Comparison of ENCODE assay signal across 8 cellular contexts in the genomic region with DNA sequence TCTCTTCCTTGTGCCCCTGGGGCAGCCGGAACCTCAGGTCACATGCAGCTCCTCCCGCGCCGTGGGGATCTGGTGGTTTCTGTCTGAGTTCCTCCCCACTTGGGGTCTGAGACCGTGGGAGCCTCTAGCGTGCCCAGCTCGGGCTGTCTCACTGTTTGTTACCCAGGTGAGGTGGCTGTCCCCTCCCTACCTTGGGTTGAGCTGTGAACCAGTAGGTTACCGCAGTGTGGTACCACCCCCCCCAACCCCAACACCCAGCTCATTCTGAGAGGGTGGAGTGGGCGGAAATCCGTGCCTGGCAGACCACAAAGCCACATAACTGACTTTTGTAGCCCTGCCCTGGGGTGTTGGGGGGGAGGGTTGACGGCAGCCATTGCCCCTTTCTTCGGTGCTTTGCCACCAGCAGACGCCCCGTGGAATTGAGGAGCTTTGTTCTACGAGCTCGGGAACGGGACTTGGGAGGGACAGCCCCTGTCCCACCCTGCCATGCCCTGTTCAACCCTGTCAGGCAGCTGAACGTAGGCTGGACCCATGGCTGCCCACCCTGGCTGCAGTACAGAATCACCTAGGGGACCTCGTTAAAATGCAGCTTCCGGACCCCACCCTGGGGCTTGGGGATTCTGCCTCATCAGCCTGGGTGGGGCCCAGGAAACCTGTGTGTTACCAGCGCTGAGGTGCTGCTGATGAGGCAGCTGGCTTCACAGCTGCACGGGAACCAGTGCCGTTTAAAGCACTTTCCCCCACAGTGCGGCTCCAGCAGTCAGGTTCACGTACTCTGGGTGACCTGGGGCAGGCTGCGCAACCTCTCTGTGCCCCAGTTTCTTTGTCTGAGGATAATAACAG. TPM values are rescaled to one million over a fixed set of nuclear protein-coding genes. Genes with fewer than 3 reads are reported as not detected.
A peak's percentile ranks its signal among the peaks of the same experiment; 100 is the strongest.
DNase-seq lines count a peak whose midpoint lies in the region; ATAC-seq and TF ChIP-seq lines count a peak whose summit lies in the region.

No MANE protein-coding gene starts in this region.

- H3K36me3 Mint-ChIP-seq in mesothelial cell of epicardium = no peaks in the 10 kb centered on the region

- H3F3A ChIP-seq in PC-9 (ENCODE audit: insufficient read depth, low read depth) = peaks cover 15% of the 10 kb centered on the region

- H3K27ac ChIP-seq in PC-9 = no peak overlapping the region
- H3K27ac ChIP-seq in psoas muscle = no peak overlapping the region

- no peaks in the 10 kb centered on the region for H3K9me3 ChIP-seq in PC-9 (ENCODE audit: insufficient read depth, low read depth)
- no peaks in the 10 kb centered on the region for H3K9me3 ChIP-seq in psoas muscle

- H3K27me3 ChIP-seq in PC-9 (ENCODE audit: insufficient read depth, low read depth) (no peaks in the 10 kb centered on the region), psoas muscle (ENCODE audit: insufficient read depth in 3 of 3, low read length in 2 of 3) (peaks cover 0 to 20% (median 0%) of the 10 kb centered on the region in 3 donors), H7 (ENCODE audit: control insufficient read depth, insufficient read depth, low read length) (no peaks in the 10 kb centered on the region)

- no peak for TF ChIP-seq CTCF in PC-9 (conservative IDR thresholded peaks at IDR 0.05)
- no peak for TF ChIP-seq CTCF in psoas muscle (IDR thresholded peaks at IDR 0.05)
- no peak for TF ChIP-seq CTCF in mesothelial cell of epicardium (IDR thresholded peaks at IDR 0.05; ENCODE audit: unreplicated experiment)

- H3K9me3 Mint-ChIP-seq in mesothelial cell of epicardium = no peaks in the 10 kb centered on the region

- no peaks in the 10 kb centered on the region for H3K27me3 Mint-ChIP-seq in mesothelial cell of epicardium (ENCODE audit: low read depth)

- DNase-seq in PC-9 = peak in 1 of 2 experiments; percentile 35
- DNase-seq in activated gamma-delta T cell treated with anti-CD3 and anti-CD28 coated beads, Interleukin-2, amount 50 U/mL, for 16 hours (ENCODE audit: low read depth) = peak; percentile 91
- DNase-seq in psoas muscle = peak in 1 of 2 donors; percentile 64
- no peak for DNase-seq in mesothelial cell of epicardium (ENCODE audit: low spot score in 2 of 2, unreplicated experiment in 2 of 2)
- no peak for DNase-seq in NCI-H345 treated with DMSO at 0.1 percent for 48 hours (lab: John Stamatoyannopoulos, UW; ENCODE audit: unreplicated experiment)
- no peak for DNase-seq in H7

- H3K4me3 ChIP-seq in PC-9 (no peak overlapping the region), psoas muscle (peak overlapping the region; percentile 11), H7 (ENCODE audit: insufficient read depth, low read depth, low read length) (no peak overlapping the region)

- H4K20me1 ChIP-seq in PC-9 (ENCODE audit: insufficient read depth) = no peaks in the 10 kb centered on the region

- POLR2A ChIA-PET in PC-9 (lab: Charles Lee; ENCODE audit: unreplicated experiment) = interaction anchor here (0.5 to 0.7 kb wide), 3 partner anchors 77 to 849 kb away, joined by 5 to 7 read pairs (median 5); no protein-coding TSS in a partner anchor

- intact Hi-C loops in PC-9 (cut with micrococcal nuclease; ENCODE audit: unreplicated experiment) = no loop called here
- intact Hi-C loops in psoas muscle (cut with DNase I) = no loop called here

- H3K9me2 ChIP-seq in PC-9 (ENCODE audit: insufficient read depth) = no peaks in the 10 kb centered on the region

- CTCF ChIA-PET in PC-9 (lab: Charles Lee) = interaction anchor here (0.6 kb wide), 3 partner anchors 40 to 531 kb away, joined by 3 to 5 read pairs (median 3); no protein-coding TSS in a partner anchor

- H3K27ac Mint-ChIP-seq in mesothelial cell of epicardium = no peak overlapping the region

- no peaks in the 10 kb centered on the region for H3K79me2 ChIP-seq in PC-9 (ENCODE audit: low read depth)

- no peak overlapping the region for H3K4me3 Mint-ChIP-seq in mesothelial cell of epicardium

- H3K36me3 ChIP-seq in PC-9 (ENCODE audit: low read depth) = no peaks in the 10 kb centered on the region
- H3K36me3 ChIP-seq in psoas muscle (ENCODE audit: insufficient read depth in 1 of 2, low read depth in 1 of 2) = no peaks in the 10 kb centered on the region
- no peaks in the 10 kb centered on the region for H3K36me3 ChIP-seq in H7 (replicated peaks; ENCODE audit: control insufficient read depth, insufficient read depth, low read length)

- WGBS in psoas muscle, 3 donors = 48 to 50% (median 49%) methylated on average over 26 of the region's 26 CpGs

- peaks cover 6% of the 10 kb centered on the region for H3K4me1 Mint-ChIP-seq in mesothelial cell of epicardium

- H2AFZ ChIP-seq in PC-9 = no peak overlapping the region

- BruUV-seq in PC-9 (replicated peaks; lab: Mats Ljungman, UMichigan) = no TSS peak

- ATAC-seq in GM21528 (IDR thresholded peaks at IDR 0.05; ENCODE audit: low FRiP score, unreplicated experiment) (peak; percentile 75), psoas muscle (peak in 1 of 4 donors; percentile 10), GM19397 (IDR thresholded peaks at IDR 0.05; ENCODE audit: unreplicated experiment) (no peak)

- peak overlapping the region; percentile 54 for H3K4me2 ChIP-seq in PC-9

- H3K4me1 ChIP-seq in PC-9 (replicated peaks; ENCODE audit: insufficient read depth) = peaks cover 20% of the 10 kb centered on the region
- H3K4me1 ChIP-seq in psoas muscle = no peaks in the 10 kb centered on the region

RNA-seq across cellular contexts. Expression of gene RAP1GAP2, which starts 18.5 kb away (rescaled TPM):
- total RNA-seq in PC-9 (2021) (10.1 and 13.0 TPM in 2 replicates), psoas muscle (1 to 10 TPM in 1 of 4 donors, under 1 TPM in 3; 0.42 to 2.0 (median 0.89) TPM), mesothelial cell of epicardium (6.4 to 8.3 TPM (median 7.1 TPM) in 3 replicates)
- polyA plus RNA-seq in psoas muscle = 1 to 10 TPM in 1 of 3 donors, under 1 TPM in 2; 0.25 to 1.9 (median 0.47) TPM
- total RNA-seq in H7 (2014; rRNA removed; shearing (Covaris generic)) = 35.5 and 45.7 TPM in 2 replicates
